Comparison of ENCODE assay signal across 2 cellular contexts in the genomic region with DNA sequence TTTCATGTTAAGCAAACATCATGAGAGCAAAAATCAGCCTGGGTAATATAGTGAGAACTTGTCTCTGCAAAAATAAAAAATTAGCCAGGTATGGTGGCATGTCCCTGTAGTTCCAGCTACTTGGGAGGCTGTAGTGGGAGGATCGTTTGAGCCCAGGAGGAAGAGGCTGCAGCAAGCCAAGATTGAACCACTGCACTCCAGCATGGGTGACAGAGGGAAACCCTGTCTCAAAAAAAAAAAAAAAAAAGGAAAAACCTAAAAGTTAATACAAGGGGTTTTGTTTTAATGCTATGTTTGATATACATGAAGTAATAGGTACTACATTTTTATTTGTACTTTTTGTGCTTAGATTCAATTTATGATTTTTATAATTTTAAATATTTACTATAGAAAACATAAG.
TF ChIP-seq lines count a peak whose summit lies in the region.

No MANE protein-coding gene starts in this region.

TF ChIP-seq in endothelial cell of umbilical vein, 7 proteins besides CTCF, POLR2A, EP300 and RAD21:
- no peak for TF ChIP-seq GATA2 (IDR thresholded peaks at IDR 0.05; ENCODE audit: insufficient read depth, insufficient read length, low read depth, low read length)
- no peak for TF ChIP-seq POLR2AphosphoS5 (IDR thresholded peaks at IDR 0.05; ENCODE audit: insufficient read depth, low read depth, low read length)
- no peak for TF ChIP-seq MAX (IDR thresholded peaks at IDR 0.05; ENCODE audit: insufficient read depth, insufficient read length)
- no peak for TF ChIP-seq MYC (IDR thresholded peaks at IDR 0.05; ENCODE audit: low read depth, low read length)
- no peak for TF ChIP-seq FOS (IDR thresholded peaks at IDR 0.05; ENCODE audit: borderline replicate concordance, insufficient read depth, low read length)
- TF ChIP-seq EZH2 (IDR thresholded peaks at IDR 0.05; ENCODE audit: borderline replicate concordance, low read depth, low read length, severe bottlenecking) = no peak
- TF ChIP-seq JUN (IDR thresholded peaks at IDR 0.05; ENCODE audit: borderline replicate concordance, insufficient read depth, insufficient read length, low read depth) = no peak

TF ChIP-seq in WTC11, 78 proteins besides CTCF, POLR2A, EP300 and RAD21:
- TF ChIP-seq TP53 (CRISPR knock-in tag; IDR thresholded peaks at IDR 0.05) = no peak
- TF ChIP-seq SMAD4 (CRISPR knock-in tag; IDR thresholded peaks at IDR 0.05) = no peak
- TF ChIP-seq RELA (CRISPR knock-in tag; IDR thresholded peaks at IDR 0.05; ENCODE audit: borderline replicate concordance) = no peak
- TF ChIP-seq ZNF512 (CRISPR knock-in tag; IDR thresholded peaks at IDR 0.05; ENCODE audit: borderline replicate concordance) = no peak
- TF ChIP-seq, protein P1, sequence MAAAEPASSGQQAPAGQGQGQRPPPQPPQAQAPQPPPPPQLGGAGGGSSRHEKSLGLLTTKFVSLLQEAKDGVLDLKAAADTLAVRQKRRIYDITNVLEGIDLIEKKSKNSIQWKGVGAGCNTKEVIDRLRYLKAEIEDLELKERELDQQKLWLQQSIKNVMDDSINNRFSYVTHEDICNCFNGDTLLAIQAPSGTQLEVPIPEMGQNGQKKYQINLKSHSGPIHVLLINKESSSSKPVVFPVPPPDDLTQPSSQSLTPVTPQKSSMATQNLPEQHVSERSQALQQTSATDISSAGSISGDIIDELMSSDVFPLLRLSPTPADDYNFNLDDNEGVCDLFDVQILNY (CRISPR knock-in tag; IDR thresholded peaks at IDR 0.05) = no peak
- no peak for TF ChIP-seq IRF1 (CRISPR knock-in tag; IDR thresholded peaks at IDR 0.05)
- TF ChIP-seq, protein P2, sequence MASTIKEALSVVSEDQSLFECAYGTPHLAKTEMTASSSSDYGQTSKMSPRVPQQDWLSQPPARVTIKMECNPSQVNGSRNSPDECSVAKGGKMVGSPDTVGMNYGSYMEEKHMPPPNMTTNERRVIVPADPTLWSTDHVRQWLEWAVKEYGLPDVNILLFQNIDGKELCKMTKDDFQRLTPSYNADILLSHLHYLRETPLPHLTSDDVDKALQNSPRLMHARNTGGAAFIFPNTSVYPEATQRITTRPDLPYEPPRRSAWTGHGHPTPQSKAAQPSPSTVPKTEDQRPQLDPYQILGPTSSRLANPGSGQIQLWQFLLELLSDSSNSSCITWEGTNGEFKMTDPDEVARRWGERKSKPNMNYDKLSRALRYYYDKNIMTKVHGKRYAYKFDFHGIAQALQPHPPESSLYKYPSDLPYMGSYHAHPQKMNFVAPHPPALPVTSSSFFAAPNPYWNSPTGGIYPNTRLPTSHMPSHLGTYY (CRISPR knock-in tag; IDR thresholded peaks at IDR 0.05) = no peak
- TF ChIP-seq PRRX2 (CRISPR knock-in tag; IDR thresholded peaks at IDR 0.05) = no peak
- no peak for TF ChIP-seq ZNF219 (CRISPR knock-in tag; IDR thresholded peaks at IDR 0.05; ENCODE audit: borderline replicate concordance)
- TF ChIP-seq, protein P3, sequence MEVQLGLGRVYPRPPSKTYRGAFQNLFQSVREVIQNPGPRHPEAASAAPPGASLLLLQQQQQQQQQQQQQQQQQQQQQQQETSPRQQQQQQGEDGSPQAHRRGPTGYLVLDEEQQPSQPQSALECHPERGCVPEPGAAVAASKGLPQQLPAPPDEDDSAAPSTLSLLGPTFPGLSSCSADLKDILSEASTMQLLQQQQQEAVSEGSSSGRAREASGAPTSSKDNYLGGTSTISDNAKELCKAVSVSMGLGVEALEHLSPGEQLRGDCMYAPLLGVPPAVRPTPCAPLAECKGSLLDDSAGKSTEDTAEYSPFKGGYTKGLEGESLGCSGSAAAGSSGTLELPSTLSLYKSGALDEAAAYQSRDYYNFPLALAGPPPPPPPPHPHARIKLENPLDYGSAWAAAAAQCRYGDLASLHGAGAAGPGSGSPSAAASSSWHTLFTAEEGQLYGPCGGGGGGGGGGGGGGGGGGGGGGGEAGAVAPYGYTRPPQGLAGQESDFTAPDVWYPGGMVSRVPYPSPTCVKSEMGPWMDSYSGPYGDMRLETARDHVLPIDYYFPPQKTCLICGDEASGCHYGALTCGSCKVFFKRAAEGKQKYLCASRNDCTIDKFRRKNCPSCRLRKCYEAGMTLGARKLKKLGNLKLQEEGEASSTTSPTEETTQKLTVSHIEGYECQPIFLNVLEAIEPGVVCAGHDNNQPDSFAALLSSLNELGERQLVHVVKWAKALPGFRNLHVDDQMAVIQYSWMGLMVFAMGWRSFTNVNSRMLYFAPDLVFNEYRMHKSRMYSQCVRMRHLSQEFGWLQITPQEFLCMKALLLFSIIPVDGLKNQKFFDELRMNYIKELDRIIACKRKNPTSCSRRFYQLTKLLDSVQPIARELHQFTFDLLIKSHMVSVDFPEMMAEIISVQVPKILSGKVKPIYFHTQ (CRISPR knock-in tag; IDR thresholded peaks at IDR 0.05) = no peak
- no peak for TF ChIP-seq NFATC4 (CRISPR knock-in tag; IDR thresholded peaks at IDR 0.05)
- no peak for TF ChIP-seq ELF4 (CRISPR knock-in tag; IDR thresholded peaks at IDR 0.05; ENCODE audit: low read depth)
- TF ChIP-seq SMAD3 (CRISPR knock-in tag; IDR thresholded peaks at IDR 0.05; ENCODE audit: borderline replicate concordance) = no peak
- no peak for TF ChIP-seq AFF4 (CRISPR knock-in tag; IDR thresholded peaks at IDR 0.05; ENCODE audit: borderline replicate concordance)
- TF ChIP-seq, protein P4, sequence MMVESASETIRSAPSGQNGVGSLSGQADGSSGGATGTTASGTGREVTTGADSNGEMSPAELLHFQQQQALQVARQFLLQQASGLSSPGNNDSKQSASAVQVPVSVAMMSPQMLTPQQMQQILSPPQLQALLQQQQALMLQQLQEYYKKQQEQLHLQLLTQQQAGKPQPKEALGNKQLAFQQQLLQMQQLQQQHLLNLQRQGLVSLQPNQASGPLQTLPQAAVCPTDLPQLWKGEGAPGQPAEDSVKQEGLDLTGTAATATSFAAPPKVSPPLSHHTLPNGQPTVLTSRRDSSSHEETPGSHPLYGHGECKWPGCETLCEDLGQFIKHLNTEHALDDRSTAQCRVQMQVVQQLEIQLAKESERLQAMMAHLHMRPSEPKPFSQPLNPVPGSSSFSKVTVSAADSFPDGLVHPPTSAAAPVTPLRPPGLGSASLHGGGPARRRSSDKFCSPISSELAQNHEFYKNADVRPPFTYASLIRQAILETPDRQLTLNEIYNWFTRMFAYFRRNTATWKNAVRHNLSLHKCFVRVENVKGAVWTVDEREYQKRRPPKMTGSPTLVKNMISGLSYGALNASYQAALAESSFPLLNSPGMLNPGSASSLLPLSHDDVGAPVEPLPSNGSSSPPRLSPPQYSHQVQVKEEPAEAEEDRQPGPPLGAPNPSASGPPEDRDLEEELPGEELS (CRISPR knock-in tag; IDR thresholded peaks at IDR 0.05) = no peak
TF ChIP-seq in WTC11: peak in this region for 0.
